ENCODE assay signal across 8 cellular contexts in the genomic region with DNA sequence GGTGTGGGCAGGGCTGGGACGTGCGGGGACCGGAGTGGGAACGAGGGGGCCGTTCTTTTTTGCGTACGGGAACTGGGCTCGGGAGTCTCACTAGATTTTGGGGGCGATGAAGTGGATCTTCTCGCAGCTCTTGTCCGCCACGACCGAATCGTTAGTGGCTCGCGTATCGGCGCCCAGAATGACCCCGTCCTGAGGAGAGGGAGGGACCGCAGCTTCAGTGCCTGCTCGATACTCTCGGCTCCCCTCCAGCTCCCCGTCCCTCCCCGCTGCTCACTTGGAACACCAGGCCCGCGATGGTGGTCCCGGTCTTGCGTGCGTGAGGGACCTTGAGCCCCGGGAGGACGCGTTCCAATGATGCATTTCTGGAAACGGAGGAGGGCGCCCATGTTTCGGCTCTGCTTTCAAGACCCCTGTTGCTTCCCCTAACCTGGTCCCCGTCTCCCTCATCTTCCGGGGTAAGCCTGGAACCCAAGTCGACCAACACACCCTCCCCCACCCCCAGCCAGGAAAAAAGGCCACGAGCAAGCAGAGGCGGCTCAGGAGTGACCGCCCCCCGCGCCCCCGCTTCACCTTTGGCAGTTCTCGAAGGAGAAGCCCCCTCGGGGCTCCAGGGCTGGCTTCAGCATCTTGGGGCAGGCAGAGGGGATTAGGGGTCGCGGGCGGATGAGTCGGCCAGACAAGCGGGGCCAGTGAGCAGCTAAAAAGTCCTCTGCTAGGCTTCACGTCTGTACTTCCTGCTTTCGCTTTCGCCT. TPM values are rescaled to one million over a fixed set of nuclear protein-coding genes. Genes with fewer than 3 reads are reported as not detected.
DNase-seq lines count a peak whose midpoint lies in the region; ATAC-seq and TF ChIP-seq lines count a peak whose summit lies in the region.

A gene (minus strand): TSS at position 727 of the 752 bp plus-strand sequence. CDS start 101 bp downstream, at position 626.

- H3K9me3 ChIP-seq in CD4-positive, alpha-beta T cell (ENCODE audit: control insufficient read depth, low read length) = no peaks in the 10 kb centered on the region
- no peaks in the 10 kb centered on the region for H3K9me3 ChIP-seq in transverse colon

- peak within 1 kb of the TSS; percentile 95 for H3K27ac Mint-ChIP-seq in CD4-positive, alpha-beta T cell
- H3K27ac Mint-ChIP-seq in natural killer cell = peak within 1 kb of the TSS; percentile 98

- CTCF ChIA-PET in CD4-positive, alpha-beta T cell (lab: Charles Lee) = interaction anchor here (1.0 to 2.7 kb wide), 6 partner anchors 52 to 415 kb away, joined by 3 to 10 read pairs (median 5); a partner anchor contains a TSS

- H3K4me1 ChIP-seq in transverse colon = peaks cover 22 to 25% (median 23%) of the 10 kb centered on the region in 4 donors

- peak within 1 kb of the TSS; percentile 84 for H3K27ac ChIP-seq in CD4-positive, alpha-beta T cell (ENCODE audit: low read depth, low read length)
- peak within 1 kb of the TSS; percentile 90 to 97 (median 96) for H3K27ac ChIP-seq in transverse colon

- no peak for TF ChIP-seq EP300 in transverse colon (IDR thresholded peaks at IDR 0.05; ENCODE audit: low read depth)

- H3K36me3 Mint-ChIP-seq in CD4-positive, alpha-beta T cell (ENCODE audit: low read depth) = peaks cover 49% of the 10 kb centered on the region
- H3K36me3 Mint-ChIP-seq in activated T-cell treated with anti-CD3 and anti-CD28 coated beads, Interleukin-2, amount 50 U/mL, for 4 hours (ENCODE audit: insufficient read depth) = peaks cover 17% of the 10 kb centered on the region
- no peaks in the 10 kb centered on the region for H3K36me3 Mint-ChIP-seq in natural killer cell

- peak; percentile 12 for ATAC-seq in CD4-positive, alpha-beta T cell (ENCODE audit: poor library complexity)
- ATAC-seq in GM19324 (IDR thresholded peaks at IDR 0.05; ENCODE audit: low FRiP score, unreplicated experiment) = peak; percentile 7
- peak; percentile 4 to 8 for ATAC-seq in activated T-cell treated with anti-CD3 and anti-CD28 coated beads, Interleukin-2, amount 50 U/mL, for 4 hours
- ATAC-seq in natural killer cell = peak in 2 of 3 donors; percentile 4 to 63

- WGBS in transverse colon (ENCODE audit: low coverage in 1 of 2), 2 donors = 0% methylated on average over 5 to 53 of the region's 54 CpGs

- peak within 1 kb of the TSS; percentile 98 for H3K4me3 Mint-ChIP-seq in CD4-positive, alpha-beta T cell
- peak within 1 kb of the TSS; percentile 99 for H3K4me3 Mint-ChIP-seq in activated T-cell treated with anti-CD3 and anti-CD28 coated beads, Interleukin-2, amount 50 U/mL, for 4 hours
- H3K4me3 Mint-ChIP-seq in natural killer cell = peak within 1 kb of the TSS; percentile 98

- no peaks in the 10 kb centered on the region for H3K36me3 ChIP-seq in transverse colon

- no peaks in the 10 kb centered on the region for H3K27me3 Mint-ChIP-seq in CD4-positive, alpha-beta T cell
- H3K27me3 Mint-ChIP-seq in activated T-cell treated with anti-CD3 and anti-CD28 coated beads, Interleukin-2, amount 50 U/mL, for 4 hours (ENCODE audit: low read depth) = no peaks in the 10 kb centered on the region
- H3K27me3 Mint-ChIP-seq in natural killer cell (ENCODE audit: low read depth in 2 of 2) = no peaks in the 10 kb centered on the region

- H3K9me3 Mint-ChIP-seq in CD4-positive, alpha-beta T cell = no peaks in the 10 kb centered on the region
- H3K9me3 Mint-ChIP-seq in activated T-cell treated with anti-CD3 and anti-CD28 coated beads, Interleukin-2, amount 50 U/mL, for 4 hours = no peaks in the 10 kb centered on the region
- H3K9me3 Mint-ChIP-seq in natural killer cell = no peaks in the 10 kb centered on the region

- intact Hi-C loops in CD4-positive, alpha-beta T cell (cut with DNase I, micrococcal nuclease) = loop anchor here (1.0 to 5.0 kb wide), 7 partner anchors 32 to 106 kb away; a partner anchor contains a TSS
- intact Hi-C loops in natural killer cell (cut with micrococcal nuclease) (loop anchor here (2.0 to 5.0 kb wide), 4 partner anchors 43 to 454 kb away; a partner anchor contains a TSS), transverse colon (cut with DNase I; ENCODE audit: low total_unique reads) (no loop called here)

- H3K4me3 ChIP-seq in NB4 (ENCODE audit: low read depth, low read length) (peak within 1 kb of the TSS; percentile 94), transverse colon (peak within 1 kb of the TSS; percentile 71 to 86 (median 74))

- H3K27me3 ChIP-seq in CD4-positive, alpha-beta T cell (ENCODE audit: control insufficient read depth, insufficient read depth, low read length) = no peaks in the 10 kb centered on the region
- H3K27me3 ChIP-seq in transverse colon = no peaks in the 10 kb centered on the region

- no peak for TF ChIP-seq CTCF in CD4-positive, alpha-beta T cell (IDR thresholded peaks at IDR 0.05)
- TF ChIP-seq CTCF in NB4 (IDR thresholded peaks at IDR 0.05; ENCODE audit: low read depth, low read length) = no peak
- no peak for TF ChIP-seq CTCF in natural killer cell (IDR thresholded peaks at IDR 0.05)
- no peak for TF ChIP-seq CTCF in transverse colon (IDR thresholded peaks at IDR 0.05)

- peaks cover 40% of the 10 kb centered on the region for H3K4me1 Mint-ChIP-seq in CD4-positive, alpha-beta T cell (ENCODE audit: low read depth)
- peaks cover 34% of the 10 kb centered on the region for H3K4me1 Mint-ChIP-seq in activated T-cell treated with anti-CD3 and anti-CD28 coated beads, Interleukin-2, amount 50 U/mL, for 4 hours (ENCODE audit: low read depth)
- peaks cover 37 to 47% of the 10 kb centered on the region in 2 donors for H3K4me1 Mint-ChIP-seq in natural killer cell

- POLR2A ChIA-PET in CD4-positive, alpha-beta T cell (lab: Charles Lee) = interaction anchor here (0.7 to 3.8 kb wide), 47 partner anchors 8 to 455 kb away, joined by 3 to 44 read pairs (median 5); a partner anchor contains a TSS

- in situ Hi-C loops in transverse colon (cut with MboI; ENCODE audit: low pct_ligation_motif_present in 1 of 4, low pct_unique_long_range_greater_than_20kb in 1 of 4, low sequenced_read_pairs in 3 of 4) = no loop called here

- TF ChIP-seq POLR2A in NB4 (IDR thresholded peaks at IDR 0.05; ENCODE audit: extremely low read depth, insufficient read length) = peak; percentile 48
- peak; percentile 85 for TF ChIP-seq POLR2A in transverse colon (IDR thresholded peaks at IDR 0.05)

- DNase-seq in CD4-positive, alpha-beta T cell = peak in 8 of 10 experiments; percentile 10 to 73 (median 28)
- DNase-seq in NB4 (ENCODE audit: low read depth) = peak; percentile 84
- no peak for DNase-seq in activated T-cell treated with anti-CD3 and anti-CD28 coated beads, Interleukin-2, amount 50 U/mL, for 4 hours
- DNase-seq in fibroblast of peridontal ligament (ENCODE audit: extremely low read depth) = peak; percentile 33
- peak; percentile 68 for DNase-seq in natural killer cell
- DNase-seq in transverse colon = no peak
- DNase-seq in T1000 (lab: John Stamatoyannopoulos, UW) = no peak

RNA-seq across cellular contexts. Expression of the gene that starts here (rescaled TPM):
- 10 to 100 TPM; 68.7 to 71.6 TPM for total RNA-seq in CD4-positive, alpha-beta T cell
- 100 to 1,000 TPM; 223 to 262 (median 249) TPM for total RNA-seq in activated T-cell treated with anti-CD3 and anti-CD28 coated beads, Interleukin-2, amount 50 U/mL, for 4 hours
- total RNA-seq in natural killer cell (100 to 1,000 TPM; 237 to 247 (median 243) TPM), transverse colon (100 to 1,000 TPM in 1 of 4 donors, 10 to 100 TPM in 3; 65.6 to 100 (median 68.6) TPM)

Comparison
In these comparisons a context has a peak if more than half of its experiments do, and no peak if none do; other contexts are left out.
1. DNase-seq: peak in CD4-positive, alpha-beta T cell (8 of 10), NB4 (single experiment), fibroblast of peridontal ligament (single experiment) and natural killer cell (single experiment); none in activated T-cell treated with anti-CD3 and anti-CD28 coated beads, Interleukin-2, amount 50 U/mL, for 4 hours (single experiment), transverse colon (single experiment) and T1000 (single experiment).
2. Peak in every context shown above with its lines, with median percentiles within 50 percentile points of each other: ATAC-seq and H3K4me3 Mint-ChIP-seq.